16 cellular contexts compared by ENCODE assay signal in genomic region chr4:128560754-128561495, GRCh38.
DNase-seq lines count a peak whose midpoint lies in the region; ATAC-seq, FAIRE-seq and TF ChIP-seq lines count a peak whose summit lies in the region.
"Had no signal": no experiment of that assay in that cellular context is flagged by ENCODE, and none has a peak within 500 bp of the region (broad histone marks: within the 10 kb centered on the region; RNA-seq: fewer than 3 reads in every experiment).

No MANE protein-coding gene starts in this region.

- peak overlapping the region; percentile 93 to 99 for H3K27ac ChIP-seq in A549
- peak overlapping the region in 2 of 4 donors; percentile 57 to 72 for H3K27ac ChIP-seq in body of pancreas
- peak overlapping the region; percentile 77 for H3K27ac ChIP-seq in mesodermal cell (ENCODE audit: low read depth, low read length, severe bottlenecking)
- no peak overlapping the region for H3K27ac ChIP-seq in RWPE1

- H3K36me3 ChIP-seq in body of pancreas (replicated peaks in 1 of 2; ENCODE audit: insufficient read depth in 1 of 2, low read depth in 2 of 2): no peaks in the 10 kb centered on the region
- H3K36me3 ChIP-seq in mesodermal cell (ENCODE audit: control insufficient read depth, insufficient read depth, low read length): no peaks in the 10 kb centered on the region
- H3K36me3 ChIP-seq: esophagus muscularis mucosa had no signal

- H3K9me3 ChIP-seq in A549 (no peaks in the 10 kb centered on the region), body of pancreas (no peaks in the 10 kb centered on the region), mesodermal cell (ENCODE audit: control insufficient read depth, low read length) (no peaks in the 10 kb centered on the region)
- H3K9me3 ChIP-seq: esophagus muscularis mucosa had no signal

- peak; percentile 5 to 48; a peak in 3 of 5 replicates for TF ChIP-seq RAD21 in A549 (conservative IDR thresholded peaks at IDR 0.05 in 1 of 2, IDR thresholded peaks at IDR 0.05 in 1 of 2)

- DNase-seq in A549 (ENCODE audit: low read depth in 1 of 2, low spot score in 1 of 2) (peak in 1 of 2 experiments; percentile 90), H4 (ENCODE audit: low spot score) (peak; percentile 45), body of pancreas (no peak), GM10248 (ENCODE audit: extremely low spot score) (no peak), RWPE1 (ENCODE audit: low spot score) (no peak), HCEC 1CT (no peak)
- DNase-seq in activated CD4-positive, alpha-beta T cell treated with anti-CD3 and anti-CD28 coated beads, Interleukin-2, amount 50 U/mL, for 1 hour: no peak
- DNase-seq: activated CD4-positive, alpha-beta memory T cell treated with anti-CD3 and anti-CD28 coated beads for 36 hours; NCI-H2081 treated with DMSO at 0.1 percent for 48 hours; NCI-H774; T-helper 9 cell had no signal

- peak; percentile 93 to 96 for TF ChIP-seq EP300 in A549 (IDR thresholded peaks at IDR 0.05)

- H3K4me2 ChIP-seq in A549: peak overlapping the region; percentile 55

- TF ChIP-seq POLR2A in A549 (IDR thresholded peaks at IDR 0.05; ENCODE audit: low read length) (no peak), body of pancreas (IDR thresholded peaks at IDR 0.05) (no peak)

- CTCF ChIA-PET in A549 (lab: Yijun Ruan, JAX): interaction anchor here (3.1 kb wide), 1 partner anchor 13 kb away, joined by 13 read pairs; no protein-coding TSS in a partner anchor
- CTCF ChIA-PET in GM10248 (lab: Yijun Ruan, JAX): interaction anchor here (0.6 to 1.4 kb wide), 3 partner anchors 9 to 328 kb away, joined by 3 read pairs; no protein-coding TSS in a partner anchor
- CTCF ChIA-PET in RWPE1 (lab: Yijun Ruan, JAX): no interaction called here

- H3K4me3 ChIP-seq in A549 (no peak overlapping the region), body of pancreas (no peak overlapping the region), mesodermal cell (ENCODE audit: extremely low read depth, insufficient read depth, low read length, poor library complexity, severe bottlenecking) (no peak overlapping the region)
- H3K4me3 ChIP-seq: esophagus muscularis mucosa, lung had no signal

- H3K4me1 ChIP-seq in A549 (peaks cover 73% of the 10 kb centered on the region), body of pancreas (peaks cover 15% of the 10 kb centered on the region), mesodermal cell (ENCODE audit: control insufficient read depth, insufficient read depth, low read length, poor library complexity, severe bottlenecking) (peaks cover 8% of the 10 kb centered on the region)

- 5% methylated on average over 6 of the region's 6 CpGs for WGBS in A549 (ENCODE audit: missing lambda C conversion rate)
- WGBS in body of pancreas, 2 donors: 8 to 16% methylated on average over 6 of the region's 6 CpGs
- WGBS in mesodermal cell (ENCODE audit: insufficient coverage in 2 of 2), 2 experiments: 80 to 92% methylated on average over 1 to 2 of the region's 6 CpGs

- no peak for FAIRE-seq in A549 (lab: Jason Lieb, UNC)
- FAIRE-seq: GM12892 had no signal

- ATAC-seq in A549 (peak; percentile 87 to 92), body of pancreas (peak; percentile 46)
- ATAC-seq: activated T-helper 17 cell treated with anti-CD3 and anti-CD28 coated beads, Interleukin-2, amount 50 U/mL, for 72 hours had no signal

- H3K27me3 ChIP-seq in body of pancreas: no peaks in the 10 kb centered on the region
- H3K27me3 ChIP-seq: esophagus muscularis mucosa had no signal

- intact Hi-C loops in body of pancreas (cut with DNase I): loop anchor here (5.0 to 10.0 kb wide), 2 partner anchors 244 to 306 kb away; partner anchors contain the start of gene JADE1

- POLR2A ChIA-PET in A549 (lab: Yijun Ruan, JAX): interaction anchor here (1.3 kb wide), 1 partner anchor 8 kb away, joined by 4 read pairs; no protein-coding TSS in a partner anchor
- POLR2A ChIA-PET in GM10248 (lab: Yijun Ruan, JAX): no interaction called here
- POLR2A ChIA-PET in RWPE1 (lab: Yijun Ruan, JAX; ENCODE audit: low non-redundant PET): no interaction called here

- TF ChIP-seq CTCF in A549 (IDR thresholded peaks at IDR 0.05) (no peak), body of pancreas (IDR thresholded peaks at IDR 0.05) (no peak), GM10248 (IDR thresholded peaks at IDR 0.05; ENCODE audit: control extremely low read depth, extremely low read depth, low read depth, missing control alignments) (no peak), RWPE1 (conservative IDR thresholded peaks at IDR 0.05; ENCODE audit: low read depth) (no peak)

TF ChIP-seq in A549, 52 proteins besides CTCF, POLR2A, EP300 and RAD21:
- TF ChIP-seq BCL3 (IDR thresholded peaks at IDR 0.05) (peak; percentile 85; the same call in 2 of the 3 replicates), SMC3 (IDR thresholded peaks at IDR 0.05) (peak; percentile 30; the same call in 1 of the 3 replicates), GATA3 (IDR thresholded peaks at IDR 0.05; ENCODE audit: borderline replicate concordance) (peak; percentile 90), JUN (IDR thresholded peaks at IDR 0.05) (peak; percentile 70 to 92), CHD2 (IDR thresholded peaks at IDR 0.05; ENCODE audit: low read length, partially characterized antibody) (no peak), JUNB (IDR thresholded peaks at IDR 0.05) (peak; percentile 76), EHMT2 (IDR thresholded peaks at IDR 0.05; ENCODE audit: low read depth) (no peak), MAX (IDR thresholded peaks at IDR 0.05) (peak; percentile 35; the same call in 1 of the 2 replicates), FOSL2 (IDR thresholded peaks at IDR 0.05) (no peak), FOSL2 (CRISPR knock-in tag; IDR thresholded peaks at IDR 0.05) (peak; percentile 54; the same call in 1 of the 2 replicates), RCOR1 (IDR thresholded peaks at IDR 0.05; ENCODE audit: low read depth, low read length) (no peak), CEBPB (IDR thresholded peaks at IDR 0.05) (peak; percentile 39 to 73)
